Comparison of ENCODE assay signal across 8 cellular contexts in genomic region chr17:28950017-28950751, GRCh38. TPM values are rescaled to one million over a fixed set of nuclear protein-coding genes. Genes with fewer than 3 reads are reported as not detected.
DNase-seq lines count a peak whose midpoint lies in the region; ATAC-seq and TF ChIP-seq lines count a peak whose summit lies in the region.

No MANE protein-coding gene starts in this region.

- H3K4me3 ChIP-seq in AG04450 (ENCODE audit: low read depth, low read length): peak overlapping the region; percentile 92
- peak overlapping the region; percentile 74 for H3K4me3 ChIP-seq in HAP-1
- peak overlapping the region; percentile 74 to 99 (median 90) for H3K4me3 ChIP-seq in heart left ventricle

- H3K4me1 ChIP-seq in HAP-1 (peaks cover 15% of the 10 kb centered on the region), heart left ventricle (peaks cover 0 to 61% (median 40%) of the 10 kb centered on the region in 12 donors)

- H3K4me3 Mint-ChIP-seq in activated naive CD8-positive, alpha-beta T cell treated with anti-CD3 and anti-CD28 coated beads for 36 hours: peak overlapping the region; percentile 94

- H3K27me3 Mint-ChIP-seq in activated naive CD8-positive, alpha-beta T cell treated with anti-CD3 and anti-CD28 coated beads for 36 hours: no peaks in the 10 kb centered on the region

- TF ChIP-seq POLR2A in heart left ventricle (IDR thresholded peaks at IDR 0.05): no peak

- POLR2A ChIA-PET in AG04450 (lab: Yijun Ruan, JAX): interaction anchor here (0.7 to 2.4 kb wide), 6 partner anchors 24 to 231 kb away, joined by 3 to 27 read pairs (median 8); partner anchors contain the start of genes NEK8, RPL23A and TLCD1

- ATAC-seq in heart left ventricle: no peak
- no peak for ATAC-seq in HG02642 (IDR thresholded peaks at IDR 0.05; ENCODE audit: poor library complexity, unreplicated experiment)

- H3K27ac ChIP-seq in AG04450 (ENCODE audit: low read depth, low read length) (peak overlapping the region; percentile 75), heart left ventricle (peak overlapping the region; percentile 90 to 100 (median 96))

- in situ Hi-C loops in HAP-1 (cut with MboI; ENCODE audit: low sequenced_read_pairs) (no loop called here), SK-MEL-5 (cut with HindIII; ENCODE audit: low pct_unique_long_range_greater_than_20kb, low sequenced_read_pairs) (no loop called here)

- peaks cover 34% of the 10 kb centered on the region for H3K4me1 Mint-ChIP-seq in activated naive CD8-positive, alpha-beta T cell treated with anti-CD3 and anti-CD28 coated beads for 36 hours

- intact Hi-C loops in heart left ventricle (cut with DNase I) (loop anchor here in 4 of 10 donors (5.0 to 10.0 kb wide), 4 partner anchors 53 to 615 kb away; partner anchors contain the start of genes IFT20 (in 2 of the 4), NEK8 (in 2 of the 4), TLCD1 (in 2 of the 4) and TNFAIP1 (in 2 of the 4)), posterior vena cava (cut with DNase I) (loop anchor here in 1 of 2 donors (5.0 kb wide), 1 partner anchor 43 kb away; no protein-coding TSS in a partner anchor)

- no peaks in the 10 kb centered on the region for H3K9me3 Mint-ChIP-seq in activated naive CD8-positive, alpha-beta T cell treated with anti-CD3 and anti-CD28 coated beads for 36 hours

- H3K36me3 ChIP-seq in HAP-1 (replicated peaks) (peaks cover 22% of the 10 kb centered on the region), heart left ventricle (peaks cover 0 to 16% (median 0%) of the 10 kb centered on the region in 9 donors)

- H3K27me3 ChIP-seq in AG04450 (ENCODE audit: control insufficient read depth, insufficient read depth, low read length) (no peaks in the 10 kb centered on the region), HAP-1 (ENCODE audit: low read depth) (no peaks in the 10 kb centered on the region), heart left ventricle (no peaks in the 10 kb centered on the region)

- CTCF ChIA-PET in AG04450 (lab: Charles Lee): interaction anchor here (0.5 to 1.8 kb wide), 6 partner anchors 43 to 223 kb away, joined by 3 to 10 read pairs (median 4); no protein-coding TSS in a partner anchor

- WGBS in heart left ventricle, 4 donors: 0 to 1% (median 0%) methylated on average over 36 to 43 of the region's 43 CpGs

- H3K27ac Mint-ChIP-seq in activated naive CD8-positive, alpha-beta T cell treated with anti-CD3 and anti-CD28 coated beads for 36 hours: peak overlapping the region; percentile 95

- H3K36me3 Mint-ChIP-seq in activated naive CD8-positive, alpha-beta T cell treated with anti-CD3 and anti-CD28 coated beads for 36 hours: peaks cover 34% of the 10 kb centered on the region

- peaks cover 3% of the 10 kb centered on the region; the same call in 1 of the 2 replicates for H3K9me3 ChIP-seq in AG04450 (ENCODE audit: control insufficient read depth, insufficient read depth, low read length)
- H3K9me3 ChIP-seq in HAP-1: no peaks in the 10 kb centered on the region
- H3K9me3 ChIP-seq in heart left ventricle: no peaks in the 10 kb centered on the region

- DNase-seq in AG04450 (ENCODE audit: low read depth, low spot score): no peak
- DNase-seq in HAP-1 (ENCODE audit: low spot score in 2 of 2): peak; percentile 52 to 73
- DNase-seq in SK-MEL-5 (ENCODE audit: low read depth, low spot score): peak; percentile 30
- DNase-seq in activated naive CD8-positive, alpha-beta T cell treated with anti-CD3 and anti-CD28 coated beads for 36 hours: peak; percentile 68
- peak; percentile 52 to 75 (median 64) for DNase-seq in heart left ventricle
- DNase-seq in posterior vena cava (ENCODE audit: low spot score): peak; percentile 91
- no peak for DNase-seq in dedifferentiated amniotic fluid mesenchymal stem cell (ENCODE audit: extremely low spot score)

- TF ChIP-seq CTCF in AG04450 (IDR thresholded peaks at IDR 0.05; ENCODE audit: low read depth, low read length): no peak
- no peak for TF ChIP-seq CTCF in heart left ventricle (IDR thresholded peaks at IDR 0.05)

RNA-seq across cellular contexts. Expression of gene PHF12, which starts 1.1 kb away (rescaled TPM):
- polyA plus RNA-seq in AG04450 (2011; rRNA removed) (13.6 and 17.8 TPM in 2 replicates), heart left ventricle (10 to 100 TPM in 1 of 2 donors, 1 to 10 TPM in 1; 8.2 to 10.4 TPM)
- 38.7 and 50.1 TPM in 2 replicates for polyA minus RNA-seq in AG04450 (2011; rRNA and poly(A)+ RNA removed)
- 9.5 and 12.7 TPM in 2 replicates for total RNA-seq in SK-MEL-5 (2014; rRNA removed; shearing (Covaris generic))
- polyA plus RNA-seq in SK-MEL-5 (2015; cell fraction: cytosol; rRNA removed): 23.6 and 53.1 TPM in 2 replicates
- polyA plus RNA-seq in SK-MEL-5 (2015; cell fraction: nucleus; rRNA removed): 82.7 and 83.3 TPM in 2 replicates
- total RNA-seq in activated naive CD8-positive, alpha-beta T cell treated with anti-CD3 and anti-CD28 coated beads for 36 hours: 10 to 100 TPM; 41.4 to 45.7 TPM
- total RNA-seq in heart left ventricle (10 to 100 TPM; 13.3 to 31.2 (median 21.5) TPM), posterior vena cava (10 to 100 TPM; 26.7 to 32.3 TPM)

RNA-seq across cellular contexts. Expression of gene DHRS13, which starts 47.3 kb away (rescaled TPM):
- polyA plus RNA-seq in AG04450 (2011; rRNA removed) (2.9 and 3.1 TPM in 2 replicates), heart left ventricle (1 to 10 TPM; 3.6 to 6.3 TPM)
- polyA minus RNA-seq in AG04450 (2011; rRNA and poly(A)+ RNA removed): 1.5 and 2.3 TPM in 2 replicates
- total RNA-seq in SK-MEL-5 (2014; rRNA removed; shearing (Covaris generic)): 21.8 and 23.8 TPM in 2 replicates
- polyA plus RNA-seq in SK-MEL-5 (2015; cell fraction: cytosol; rRNA removed): 24.0 and 28.1 TPM in 2 replicates
- 11.2 and 13.9 TPM in 2 replicates for polyA plus RNA-seq in SK-MEL-5 (2015; cell fraction: nucleus; rRNA removed)
- 10 to 100 TPM; 31.8 to 34.1 TPM for total RNA-seq in activated naive CD8-positive, alpha-beta T cell treated with anti-CD3 and anti-CD28 coated beads for 36 hours
- total RNA-seq in heart left ventricle (1 to 10 TPM; 2.2 to 4.8 (median 2.6) TPM), posterior vena cava (1 to 10 TPM; 3.7 to 4.0 TPM)

RNA-seq across cellular contexts. Expression of gene FLOT2, which starts 52.7 kb away (rescaled TPM):
- polyA plus RNA-seq in AG04450 (2011; rRNA removed) (80.5 and 83.9 TPM in 2 replicates), heart left ventricle (10 to 100 TPM; 52.7 to 68.5 TPM)
- 87.8 and 106 TPM in 2 replicates for polyA minus RNA-seq in AG04450 (2011; rRNA and poly(A)+ RNA removed)
- total RNA-seq in SK-MEL-5 (2014; rRNA removed; shearing (Covaris generic)): 12.6 and 12.8 TPM in 2 replicates
- 44.0 and 47.3 TPM in 2 replicates for polyA plus RNA-seq in SK-MEL-5 (2015; cell fraction: cytosol; rRNA removed)
- polyA plus RNA-seq in SK-MEL-5 (2015; cell fraction: nucleus; rRNA removed): 30.0 and 36.2 TPM in 2 replicates
- total RNA-seq in activated naive CD8-positive, alpha-beta T cell treated with anti-CD3 and anti-CD28 coated beads for 36 hours: 10 to 100 TPM; 56.2 to 65.2 TPM
- total RNA-seq in heart left ventricle (100 to 1,000 TPM in 3 of 9 donors, 10 to 100 TPM in 6; 81.1 to 139 (median 95.2) TPM), posterior vena cava (100 to 1,000 TPM in 1 of 2 donors, 10 to 100 TPM in 1; 99.0 to 101 TPM)

RNA-seq across cellular contexts. Expression of gene SEZ6, which starts 55.6 kb away (rescaled TPM):
- not detected in 2 replicates for polyA plus RNA-seq in AG04450 (2011; rRNA removed)
- polyA minus RNA-seq in AG04450 (2011; rRNA and poly(A)+ RNA removed): not detected in 2 replicates
- total RNA-seq in SK-MEL-5 (2014; rRNA removed; shearing (Covaris generic)): not detected in 2 replicates
- polyA plus RNA-seq in SK-MEL-5 (2015; cell fraction: cytosol; rRNA removed): 0.14 TPM in 1 of 2 replicates, not detected in the other
- not detected in 2 replicates for polyA plus RNA-seq in SK-MEL-5 (2015; cell fraction: nucleus; rRNA removed)
- not detected for total RNA-seq in activated naive CD8-positive, alpha-beta T cell treated with anti-CD3 and anti-CD28 coated beads for 36 hours
- total RNA-seq in heart left ventricle: under 1 TPM in 1 of 9 donors, not detected in 8; 0.25 TPM
- polyA plus RNA-seq in heart left ventricle: not detected
- total RNA-seq in posterior vena cava: not detected

Comparison
In these comparisons a context has a peak if more than half of its experiments do, and no peak if none do; other contexts are left out.
1. DNase-seq: peak in HAP-1 (2 of 2), SK-MEL-5 (single experiment), activated naive CD8-positive, alpha-beta T cell treated with anti-CD3 and anti-CD28 coated beads for 36 hours (single experiment), heart left ventricle (5 of 5) and posterior vena cava (single experiment); none in AG04450 (single experiment) and dedifferentiated amniotic fluid mesenchymal stem cell (single experiment).
2. Peak in every context shown above with its lines, with median percentiles within 50 percentile points of each other: H3K4me3 ChIP-seq.